8 cellular contexts compared by ENCODE assay signal in the genomic region with DNA sequence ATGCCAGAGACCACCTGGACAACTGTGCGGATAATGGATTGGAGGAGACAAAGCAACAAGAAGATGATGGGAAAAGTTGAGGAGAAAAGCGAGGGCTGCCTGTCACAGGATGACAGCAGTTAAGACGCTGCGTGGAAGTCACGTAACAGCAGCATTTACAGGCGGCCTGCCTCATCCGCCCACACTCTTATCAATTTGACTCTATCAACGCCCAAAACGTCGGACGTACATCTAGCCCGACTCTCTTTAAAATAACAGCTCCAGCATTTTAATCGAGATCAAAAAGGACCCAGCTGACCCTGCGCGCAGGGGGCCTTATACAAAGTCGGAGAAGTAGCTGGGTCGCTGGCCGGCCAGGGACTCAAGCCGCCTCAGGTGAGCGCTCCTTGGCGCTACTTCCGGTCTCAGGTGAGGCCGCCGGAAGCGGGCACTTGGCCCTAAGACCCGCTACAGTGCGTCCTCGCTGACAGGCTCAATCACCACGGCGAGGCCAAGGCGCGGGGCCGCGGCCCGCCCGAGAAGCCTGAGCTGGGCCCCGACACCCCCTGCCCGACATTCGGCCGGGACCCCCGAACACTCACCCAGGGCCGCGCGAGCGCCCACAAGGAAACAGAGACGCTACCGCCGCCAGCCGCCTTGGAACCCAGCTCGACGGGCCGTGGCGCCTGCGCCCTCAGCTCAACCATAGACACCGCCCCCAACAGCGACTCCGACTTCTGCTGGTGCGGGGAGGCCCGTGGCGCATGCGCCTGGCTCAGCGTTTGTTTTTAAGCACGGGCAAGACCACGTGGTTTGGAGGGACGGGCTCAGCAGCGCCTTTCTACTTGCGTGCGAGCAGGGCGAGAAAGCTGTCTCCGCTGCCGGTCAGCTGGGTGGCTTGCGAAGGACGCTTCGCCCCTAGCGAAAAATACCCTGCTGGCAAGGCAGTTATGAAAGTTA. TPM values are rescaled to one million over a fixed set of nuclear protein-coding genes. Genes with fewer than 3 reads are reported as not detected.
DNase-seq lines count a peak whose midpoint lies in the region; ATAC-seq and TF ChIP-seq lines count a peak whose summit lies in the region.

A gene (minus strand): TSS at position 741 of the 939 bp plus-strand sequence.

- H3K27me3 ChIP-seq in breast epithelium (peaks cover 0 to 4% of the 10 kb centered on the region in 2 donors), skeletal muscle tissue (ENCODE audit: control insufficient read depth in 3 of 3, insufficient read depth in 3 of 3, low read length in 3 of 3) (peaks cover 0 to 2% (median 1%) of the 10 kb centered on the region in 3 donors)

- H3K4me1 ChIP-seq in breast epithelium (no peaks in the 10 kb centered on the region), skeletal muscle tissue (ENCODE audit: control insufficient read depth in 3 of 3, insufficient read depth in 3 of 3, low read length in 3 of 3) (peaks cover 14 to 25% (median 16%) of the 10 kb centered on the region in 3 donors)

- intact Hi-C loops in breast epithelium (cut with DNase I; ENCODE audit: low total_unique reads) = no loop called here

- ATAC-seq in GM18873 (IDR thresholded peaks at IDR 0.05; ENCODE audit: low FRiP score, unreplicated experiment) (peak; percentile 66), HG03135 (IDR thresholded peaks at IDR 0.05; ENCODE audit: unreplicated experiment) (peak; percentile 87)

- no peaks in the 10 kb centered on the region for H3K36me3 ChIP-seq in breast epithelium
- peaks cover 0 to 4% (median 3%) of the 10 kb centered on the region in 3 donors for H3K36me3 ChIP-seq in skeletal muscle tissue (ENCODE audit: control insufficient read depth in 3 of 3, insufficient read depth in 3 of 3, low read length in 3 of 3)

- POLR2A ChIA-PET in AG04449 (lab: Yijun Ruan, JAX) = interaction anchor here (0.5 to 2.8 kb wide), 4 partner anchors 12 to 932 kb away, joined by 3 to 15 read pairs (median 8); no protein-coding TSS in a partner anchor

- peak; percentile 91 for DNase-seq in AG04449 (ENCODE audit: low read depth, low spot score)
- DNase-seq in NCI-H2196 (lab: John Stamatoyannopoulos, UW; ENCODE audit: unreplicated experiment) = peak; percentile 88
- DNase-seq in breast epithelium (ENCODE audit: low spot score in 2 of 2) = peak; percentile 96 to 97

- TF ChIP-seq POLR2A in breast epithelium (IDR thresholded peaks at IDR 0.05) = peak; percentile 46

- H3K4me3 ChIP-seq in AG04449 (ENCODE audit: low read depth, low read length) (peak within 1 kb of the TSS; percentile 75), breast epithelium (peak within 1 kb of the TSS; percentile 66 to 93 (median 82)), iPS-18c (ENCODE audit: insufficient read depth, low read depth, low read length) (peak within 1 kb of the TSS; percentile 60), skeletal muscle tissue (ENCODE audit: low read length in 3 of 3) (peak within 1 kb of the TSS; percentile 75 to 96 (median 94))

- no peaks in the 10 kb centered on the region for H3K9me3 ChIP-seq in breast epithelium
- peaks cover 2% of the 10 kb centered on the region for H3K9me3 ChIP-seq in iPS-18c (ENCODE audit: control insufficient read depth, insufficient read depth, low read length)
- no peaks in the 10 kb centered on the region for H3K9me3 ChIP-seq in skeletal muscle tissue (ENCODE audit: control insufficient read depth in 3 of 3, low read length in 3 of 3)

- CTCF ChIA-PET in AG04449 (lab: Yijun Ruan, JAX) = interaction anchor here (0.6 to 4.0 kb wide), 15 partner anchors 9 to 882 kb away, joined by 3 to 22 read pairs (median 4); no protein-coding TSS in a partner anchor

- TF ChIP-seq CTCF in AG04449 (IDR thresholded peaks at IDR 0.05; ENCODE audit: insufficient read depth, low read length, missing control alignments) = no peak
- TF ChIP-seq CTCF in VCaP (conservative IDR thresholded peaks at IDR 0.05) = no peak
- TF ChIP-seq CTCF in breast epithelium (IDR thresholded peaks at IDR 0.05) = no peak

- peak within 1 kb of the TSS; percentile 91 for H3K27ac ChIP-seq in VCaP
- peak within 1 kb of the TSS; percentile 88 to 93 for H3K27ac ChIP-seq in breast epithelium
- peak within 1 kb of the TSS; percentile 86 for H3K27ac ChIP-seq in skeletal muscle tissue (ENCODE audit: low read depth, low read length)

- H3K9ac ChIP-seq in skeletal muscle tissue (ENCODE audit: low read depth in 1 of 3, low read length in 3 of 3) = peak within 1 kb of the TSS; percentile 82 to 90 (median 83)

RNA-seq across cellular contexts. Expression of the gene that starts here (rescaled TPM):
- total RNA-seq in breast epithelium (10 to 100 TPM; 19.5 to 27.8 (median 21.6) TPM), skeletal muscle tissue (24.0 TPM)

Comparison
In these comparisons a context has a peak if more than half of its experiments do, and no peak if none do; other contexts are left out.
1. Peak in every context shown above with its lines: DNase-seq, ATAC-seq, H3K4me3 ChIP-seq and H3K27ac ChIP-seq.